In genomic region chr2:240701091-240701735, GRCh38 we compare ENCODE assay signal across 21 cellular contexts. TPM values are rescaled to one million over a fixed set of nuclear protein-coding genes. Genes with fewer than 3 reads are reported as not detected.
DNase-seq lines count a peak whose midpoint lies in the region; ATAC-seq and TF ChIP-seq lines count a peak whose summit lies in the region.
"Had no signal": no experiment of that assay in that cellular context is flagged by ENCODE, and none has a peak within 500 bp of the region (broad histone marks: within the 10 kb centered on the region; RNA-seq: fewer than 3 reads in every experiment).

No MANE protein-coding gene starts in this region.

- H3K4me3 Mint-ChIP-seq in chondrocyte (ENCODE audit: unreplicated experiment) = no peak overlapping the region
- H3K4me3 Mint-ChIP-seq: CD4-positive, alpha-beta memory T cell had no signal

- no peaks in the 10 kb centered on the region for H3K9me3 Mint-ChIP-seq in chondrocyte (ENCODE audit: low read depth)
- H3K9me3 Mint-ChIP-seq: CD4-positive, alpha-beta memory T cell had no signal

- H3K36me3 ChIP-seq in spleen = no peaks in the 10 kb centered on the region
- H3K36me3 ChIP-seq in Peyer's patch = no peaks in the 10 kb centered on the region
- H3K36me3 ChIP-seq in gastrocnemius medialis = no peaks in the 10 kb centered on the region
- H3K36me3 ChIP-seq: BLaER1 had no signal

- H3K4me1 ChIP-seq in right cardiac atrium (ENCODE audit: control insufficient read depth, insufficient read depth, low read length) (no peaks in the 10 kb centered on the region), spleen (peaks cover 0 to 12% (median 0%) of the 10 kb centered on the region in 6 donors), Peyer's patch (no peaks in the 10 kb centered on the region), gastrocnemius medialis (no peaks in the 10 kb centered on the region)

- no peak overlapping the region for H3K4me3 ChIP-seq in right cardiac atrium (ENCODE audit: low read length)
- no peak overlapping the region for H3K4me3 ChIP-seq in spleen
- no peak overlapping the region for H3K4me3 ChIP-seq in Peyer's patch
- H3K4me3 ChIP-seq in gastrocnemius medialis = no peak overlapping the region
- H3K4me3 ChIP-seq: BLaER1, GM12878, K562 had no signal

- TF ChIP-seq CTCF in chondrocyte (IDR thresholded peaks at IDR 0.05) (no peak), spleen (IDR thresholded peaks at IDR 0.05 in 8 of 11, conservative IDR thresholded peaks at IDR 0.05 in 3 of 11) (no peak), Peyer's patch (IDR thresholded peaks at IDR 0.05) (no peak), gastrocnemius medialis (IDR thresholded peaks at IDR 0.05 in 4 of 5, conservative IDR thresholded peaks at IDR 0.05 in 1 of 5) (no peak)

- peaks cover 23% of the 10 kb centered on the region for H3K27me3 Mint-ChIP-seq in chondrocyte (ENCODE audit: low read depth)

- no peak for TF ChIP-seq POLR2A in spleen (IDR thresholded peaks at IDR 0.05)
- no peak for TF ChIP-seq POLR2A in Peyer's patch (IDR thresholded peaks at IDR 0.05)
- TF ChIP-seq POLR2A in gastrocnemius medialis (IDR thresholded peaks at IDR 0.05) = no peak

- H3K27me3 ChIP-seq in right cardiac atrium (ENCODE audit: control insufficient read depth, insufficient read depth) (no peaks in the 10 kb centered on the region), spleen (replicated peaks in 1 of 7) (peaks cover 0 to 59% (median 6%) of the 10 kb centered on the region in 7 donors), Peyer's patch (no peaks in the 10 kb centered on the region), gastrocnemius medialis (peaks cover 0 to 17% (median 11%) of the 10 kb centered on the region in 3 donors)

- no peak for ATAC-seq in activated CD4-positive, CD25-positive, alpha-beta regulatory T cell treated with anti-CD3 and anti-CD28 coated beads, Interleukin-2, amount 50 U/mL, for 24 hours
- ATAC-seq in right cardiac atrium (no peak), gastrocnemius medialis (no peak), left lobe of liver (no peak)
- ATAC-seq: GM12878, HCT116, K562 had no signal

- WGBS in right cardiac atrium = 83% methylated on average over 67 of the region's 67 CpGs
- WGBS in spleen, 5 donors = 85 to 98% (median 90%) methylated on average over 22 to 67 of the region's 67 CpGs

- H3K4me1 Mint-ChIP-seq in chondrocyte (ENCODE audit: low read depth) = no peaks in the 10 kb centered on the region

- peak; percentile 27 for DNase-seq in activated CD4-positive, CD25-positive, alpha-beta regulatory T cell treated with anti-CD3 and anti-CD28 coated beads, Interleukin-2, amount 50 U/mL, for 72 hours
- DNase-seq in chondrocyte (ENCODE audit: low spot score) (peak; percentile 76), right cardiac atrium (peak in 2 of 3 donors; percentile 46 to 54), spleen (peak; percentile 70), Peyer's patch (no peak), gastrocnemius medialis (no peak), left lobe of liver (ENCODE audit: low spot score) (no peak)
- DNase-seq: GF-D8; NCI-H1105; NCI-H2081; NCI-H510A; NCI-H748 treated with DMSO at 0.1 percent for 48 hours; NK-92 treated with Interleukin-12 subunit alpha and Interleukin-12 subunit beta, amount 100 ng/mL, for 24 hours; SHP77 treated with DMSO at 0.1 percent for 48 hours had no signal

- intact Hi-C loops in right cardiac atrium (cut with DNase I) = loop anchor here in 3 of 4 donors (10.0 kb wide), 1 partner anchor 186 kb away; no protein-coding TSS in a partner anchor
- intact Hi-C loops in spleen (cut with DNase I; ENCODE audit: low total_unique reads) = no loop called here
- intact Hi-C loops in gastrocnemius medialis (cut with DNase I; ENCODE audit: low total_unique reads) = no loop called here

- H3K9me3 ChIP-seq in right cardiac atrium (ENCODE audit: control insufficient read depth, low read length) = no peaks in the 10 kb centered on the region
- no peaks in the 10 kb centered on the region for H3K9me3 ChIP-seq in spleen
- no peaks in the 10 kb centered on the region for H3K9me3 ChIP-seq in Peyer's patch
- H3K9me3 ChIP-seq in gastrocnemius medialis = no peaks in the 10 kb centered on the region
- H3K9me3 ChIP-seq: BLaER1 had no signal

- peaks cover 1% of the 10 kb centered on the region for H3K36me3 Mint-ChIP-seq in chondrocyte (ENCODE audit: low read depth)
- H3K36me3 Mint-ChIP-seq: CD4-positive, alpha-beta memory T cell had no signal

- H3K27ac Mint-ChIP-seq in chondrocyte (ENCODE audit: unreplicated experiment) = no peak overlapping the region
- H3K27ac Mint-ChIP-seq: CD4-positive, alpha-beta memory T cell had no signal

- H3K27ac ChIP-seq in right cardiac atrium (ENCODE audit: low read length) (no peak overlapping the region), spleen (no peak overlapping the region), Peyer's patch (no peak overlapping the region), gastrocnemius medialis (no peak overlapping the region)
- H3K27ac ChIP-seq: BLaER1 had no signal

- in situ Hi-C loops in gastrocnemius medialis (cut with MboI; ENCODE audit: low sequenced_read_pairs in 4 of 4) = loop anchor here in 3 of 4 donors (25.0 kb wide), 1 partner anchor 189 kb away; no protein-coding TSS in a partner anchor

RNA-seq across cellular contexts. Expression of gene AQP12A, which starts 9.5 kb away (rescaled TPM):
- not detected in 3 replicates for total RNA-seq in chondrocyte
- total RNA-seq in right cardiac atrium = not detected
- not detected for polyA plus RNA-seq in right cardiac atrium
- total RNA-seq in spleen = 1 to 10 TPM in 1 of 7 donors, not detected in 6; 1.6 TPM
- 1 to 10 TPM in 1 of 3 donors, not detected in 2; 1.8 TPM for polyA plus RNA-seq in spleen
- total RNA-seq in Peyer's patch = 1 to 10 TPM in 1 of 4 donors, not detected in 3; 9.2 TPM
- total RNA-seq in gastrocnemius medialis = not detected
- not detected for total RNA-seq in left lobe of liver
- total RNA-seq: CD4-positive, alpha-beta memory T cell; GM12878; K562 had no signal
- polyA plus RNA-seq: AG04450; CD4-positive, alpha-beta memory T cell; GM12878; K562 had no signal

RNA-seq across cellular contexts. Expression of gene AQP12B, which starts 18.5 kb away (rescaled TPM):
- total RNA-seq in chondrocyte (not detected in 3 replicates), right cardiac atrium (not detected), spleen (under 1 TPM in 1 of 7 donors, not detected in 6; 0.95 TPM), Peyer's patch (1 to 10 TPM in 3 of 4 donors, not detected in 1; 1.9 to 9.6 (median 2.5) TPM), gastrocnemius medialis (not detected), left lobe of liver (not detected)
- polyA plus RNA-seq in right cardiac atrium (not detected), spleen (1 to 10 TPM in 1 of 3 donors, under 1 TPM in 1, not detected in 1; 0.03 to 1.8 TPM)
- total RNA-seq: CD4-positive, alpha-beta memory T cell; GM12878; K562 had no signal
- polyA plus RNA-seq: AG04450; CD4-positive, alpha-beta memory T cell; GM12878; K562 had no signal

Comparison
In these comparisons a context has a peak if more than half of its experiments do, and no peak if none do; other contexts are left out.
1. DNase-seq: peak in activated CD4-positive, CD25-positive, alpha-beta regulatory T cell treated with anti-CD3 and anti-CD28 coated beads, Interleukin-2, amount 50 U/mL, for 72 hours (single experiment), chondrocyte (single experiment), right cardiac atrium (2 of 3) and spleen (single experiment); none in Peyer's patch (0 of 3), gastrocnemius medialis (0 of 2) and left lobe of liver (single experiment).
2. intact Hi-C loops: an anchor here in right cardiac atrium (10.0 kb wide); none called in spleen and gastrocnemius medialis.